In genomic region chr19:3433805-3434540, GRCh38 we compare ENCODE assay signal across 1 cellular context.
TF ChIP-seq lines count a peak whose summit lies in the region.

No MANE protein-coding gene starts in this region.

TF ChIP-seq in endothelial cell of umbilical vein, 7 proteins besides CTCF, POLR2A, EP300 and RAD21:
- TF ChIP-seq MAX (IDR thresholded peaks at IDR 0.05; ENCODE audit: insufficient read depth, insufficient read length), result no peak
